Comparison of ENCODE assay signal across 9 cellular contexts in genomic region chr4:7759221-7759620, GRCh38.
DNase-seq lines count a peak whose midpoint lies in the region; ATAC-seq and TF ChIP-seq lines count a peak whose summit lies in the region.
"Had no signal": no experiment of that assay in that cellular context is flagged by ENCODE, and none has a peak within 500 bp of the region (broad histone marks: within the 10 kb centered on the region; RNA-seq: fewer than 3 reads in every experiment).

No MANE protein-coding gene starts in this region.

- BruUV-seq in mammary epithelial cell (replicated peaks; lab: Mats Ljungman, UMichigan) = TSS peak; percentile 17

- dilution Hi-C loops in mammary epithelial cell (cut with HindIII; ENCODE audit: low sequenced_read_pairs) = loop anchor here (10.0 kb wide), 2 partner anchors 154 to 564 kb away; partner anchors contain the start of gene SORCS2

- no peak overlapping the region for H3K4me2 ChIP-seq in mammary epithelial cell (ENCODE audit: insufficient read depth, low read depth, low read length)

- H3K4me1 ChIP-seq in mammary epithelial cell (ENCODE audit: insufficient read depth, low read length) = peaks cover 6% of the 10 kb centered on the region
- no peaks in the 10 kb centered on the region for H3K4me1 ChIP-seq in right lobe of liver

- H3K9me3 ChIP-seq in mammary epithelial cell (replicated peaks; ENCODE audit: insufficient read depth, low read length) = no peaks in the 10 kb centered on the region
- H3K9me3 ChIP-seq in right lobe of liver = no peaks in the 10 kb centered on the region

- ATAC-seq in GM19455 (IDR thresholded peaks at IDR 0.05; ENCODE audit: unreplicated experiment) (peak; percentile 57), GM21529 (IDR thresholded peaks at IDR 0.05; ENCODE audit: unreplicated experiment) (no peak), right lobe of liver (no peak), GM21737 (IDR thresholded peaks at IDR 0.05; ENCODE audit: unreplicated experiment) (no peak)

- H4K20me1 ChIP-seq in mammary epithelial cell (ENCODE audit: insufficient read depth, low read length) = no peaks in the 10 kb centered on the region

- 91% methylated on average over 9 of the region's 12 CpGs for WGBS in mammary epithelial cell (ENCODE audit: low coverage, missing lambda C conversion rate)
- 60% methylated on average over 12 of the region's 12 CpGs for WGBS in right lobe of liver (ENCODE audit: insufficient coverage, low coverage, low lambda C conversion rate, missing lambda C conversion rate)

- CTCF ChIA-PET in activated CD4-positive, alpha-beta T cell treated with anti-CD3 and anti-CD28 coated beads, Interleukin-2, amount 10 ng/mL, durations not matched to agents 7 days and 5 days (lab: Charles Lee) = interaction anchor here (0.8 to 2.3 kb wide), 4 partner anchors 10 to 45 kb away, joined by 4 to 7 read pairs (median 5); no protein-coding TSS in a partner anchor
- CTCF ChIA-PET in mammary epithelial cell (lab: Charles Lee; ENCODE audit: low non-redundant PET) = no interaction called here

- no peaks in the 10 kb centered on the region for H3K79me2 ChIP-seq in mammary epithelial cell (ENCODE audit: insufficient read depth, low read length)

- DNase-seq in activated CD4-positive, alpha-beta T cell treated with anti-CD3 and anti-CD28 coated beads, Interleukin-2, amount 10 ng/mL, durations not matched to agents 7 days and 5 days = peak; percentile 65
- DNase-seq in mammary epithelial cell (no peak), right lobe of liver (no peak), NCI-H2081 (lab: John Stamatoyannopoulos, UW) (no peak)
- peak; percentile 46 for DNase-seq in stimulated activated CD8-positive, alpha-beta memory T cell treated with anti-CD3 and anti-CD28 coated beads, Interleukin-12 subunit alpha, Interleukin-12 subunit beta, amount 100 ng/mL, for 1 hour (ENCODE audit: low read depth)
- DNase-seq: brain microvascular endothelial cell had no signal

- no peak overlapping the region for H3K27ac ChIP-seq in mammary epithelial cell (ENCODE audit: insufficient read depth, low read depth, low read length)
- no peak overlapping the region for H3K27ac ChIP-seq in right lobe of liver
- H3K27ac ChIP-seq: brain microvascular endothelial cell had no signal

- TF ChIP-seq POLR2A in right lobe of liver (IDR thresholded peaks at IDR 0.05) = no peak

- TF ChIP-seq CTCF in mammary epithelial cell (conservative IDR thresholded peaks at IDR 0.05 in 1 of 2, IDR thresholded peaks at IDR 0.05 in 1 of 2; ENCODE audit: extremely low read depth in 1 of 2, insufficient read depth in 1 of 2, low read depth in 1 of 2, low read length in 2 of 2) (no peak), right lobe of liver (IDR thresholded peaks at IDR 0.05) (no peak)

- H3K4me3 ChIP-seq in mammary epithelial cell (replicated peaks in 1 of 3; ENCODE audit: insufficient read depth in 1 of 3, low read depth in 2 of 3, low read length in 3 of 3) (no peak overlapping the region), right lobe of liver (no peak overlapping the region)

- H3K9ac ChIP-seq in mammary epithelial cell (ENCODE audit: insufficient read depth, low read length) = no peak overlapping the region

- peak overlapping the region; percentile 91 for H3K27ac Mint-ChIP-seq in activated CD4-positive, alpha-beta T cell treated with anti-CD3 and anti-CD28 coated beads, Interleukin-2, amount 10 ng/mL, durations not matched to agents 7 days and 5 days

- peak overlapping the region; percentile 63 for H3K4me3 Mint-ChIP-seq in activated CD4-positive, alpha-beta T cell treated with anti-CD3 and anti-CD28 coated beads, Interleukin-2, amount 10 ng/mL, durations not matched to agents 7 days and 5 days

- no peaks in the 10 kb centered on the region for H3K27me3 ChIP-seq in mammary epithelial cell (ENCODE audit: insufficient read depth, low read length)
- no peaks in the 10 kb centered on the region for H3K27me3 ChIP-seq in right lobe of liver
- H3K27me3 ChIP-seq: brain microvascular endothelial cell had no signal

- H2AFZ ChIP-seq in mammary epithelial cell (ENCODE audit: low read depth, low read length) = no peak overlapping the region

- intact Hi-C loops in mammary epithelial cell (cut with micrococcal nuclease) (no loop called here), right lobe of liver (cut with DNase I) (no loop called here)

- H3K36me3 ChIP-seq in mammary epithelial cell (ENCODE audit: insufficient read depth, low read length) (peaks cover 4% of the 10 kb centered on the region), right lobe of liver (no peaks in the 10 kb centered on the region)

- peaks cover 25% of the 10 kb centered on the region for H3K4me1 Mint-ChIP-seq in activated CD4-positive, alpha-beta T cell treated with anti-CD3 and anti-CD28 coated beads, Interleukin-2, amount 10 ng/mL, durations not matched to agents 7 days and 5 days

- H3K9me3 Mint-ChIP-seq in activated CD4-positive, alpha-beta T cell treated with anti-CD3 and anti-CD28 coated beads, Interleukin-2, amount 10 ng/mL, durations not matched to agents 7 days and 5 days = no peaks in the 10 kb centered on the region

- no peaks in the 10 kb centered on the region for H3K36me3 Mint-ChIP-seq in activated CD4-positive, alpha-beta T cell treated with anti-CD3 and anti-CD28 coated beads, Interleukin-2, amount 10 ng/mL, durations not matched to agents 7 days and 5 days (ENCODE audit: low read depth)

- in situ Hi-C loops in mammary epithelial cell (cut with MboI; ENCODE audit: low sequenced_read_pairs in 2 of 2) = no loop called here

- H3K27me3 Mint-ChIP-seq in activated CD4-positive, alpha-beta T cell treated with anti-CD3 and anti-CD28 coated beads, Interleukin-2, amount 10 ng/mL, durations not matched to agents 7 days and 5 days = no peaks in the 10 kb centered on the region

- POLR2A ChIA-PET in activated CD4-positive, alpha-beta T cell treated with anti-CD3 and anti-CD28 coated beads, Interleukin-2, amount 10 ng/mL, durations not matched to agents 7 days and 5 days (lab: Charles Lee) = no interaction called here

Comparison
In these comparisons a context has a peak if more than half of its experiments do, and no peak if none do; other contexts are left out.
1. DNase-seq: peak in activated CD4-positive, alpha-beta T cell treated with anti-CD3 and anti-CD28 coated beads, Interleukin-2, amount 10 ng/mL, durations not matched to agents 7 days and 5 days (single experiment) and stimulated activated CD8-positive, alpha-beta memory T cell treated with anti-CD3 and anti-CD28 coated beads, Interleukin-12 subunit alpha, Interleukin-12 subunit beta, amount 100 ng/mL, for 1 hour (single experiment); none in mammary epithelial cell (single experiment), right lobe of liver (0 of 3) and NCI-H2081 (0 of 2).